19 cellular contexts compared by ENCODE assay signal in genomic region chr11:2548596-2548995, GRCh38.
"Had no signal": no experiment of that assay in that cellular context is flagged by ENCODE, and none has a peak within 500 bp of the region (broad histone marks: within the 10 kb centered on the region; RNA-seq: fewer than 3 reads in every experiment).

No MANE protein-coding gene starts in this region.

- H3K4me1 ChIP-seq: colonic mucosa had no signal

- H3K27me3 ChIP-seq: colonic mucosa, hepatocyte had no signal

- H3K36me3 ChIP-seq: colonic mucosa, thoracic aorta had no signal

- H3K9me3 Mint-ChIP-seq: activated CD4-positive, alpha-beta memory T cell treated with anti-CD3 and anti-CD28 coated beads, Interleukin-2, amount 10 ng/mL, durations not matched to agents 7 days and 5 days; activated naive CD8-positive, alpha-beta T cell treated with anti-CD3 and anti-CD28 coated beads for 36 hours; activated T-cell treated with anti-CD3 and anti-CD28 coated beads, Interleukin-2, amount 50 U/mL, for 24 hours; endodermal cell; stimulated activated naive B cell treated with anti-CD40 and anti-IgM and Interleukin-4, amounts not matched to agents 10 μg/mL and 1 μg/mL and 100 μg/mL, for 72 hours; T-helper 2 cell treated with Interferon-gamma antibody and Interleukin-4, amounts not matched to agents 5 μg/mL and 100 μg/mL, for 36 hours had no signal

- H3K4me1 Mint-ChIP-seq: brain, endodermal cell, neural crest cell had no signal

- H3K36me3 Mint-ChIP-seq: activated naive CD8-positive, alpha-beta T cell treated with anti-CD3 and anti-CD28 coated beads for 36 hours; brain had no signal

- H3K27ac ChIP-seq: colonic mucosa, epithelial cell of prostate, hepatocyte, SK-N-MC, thoracic aorta had no signal

- H3K4me3 ChIP-seq: colonic mucosa, hepatocyte, lung, SK-N-MC, thoracic aorta had no signal

- DNase-seq: activated CD4-positive, alpha-beta memory T cell treated with anti-CD3 and anti-CD28 coated beads, Interleukin-2, amount 10 ng/mL, durations not matched to agents 7 days and 5 days; activated CD4-positive, alpha-beta T cell treated with anti-CD3 and anti-CD28 coated beads for 4 hours; activated naive CD8-positive, alpha-beta T cell treated with anti-CD3 and anti-CD28 coated beads for 36 hours; activated T-cell treated with anti-CD3 and anti-CD28 coated beads, Interleukin-2, amount 50 U/mL, for 24 hours; amygdala; central memory CD4-positive, alpha-beta T cell; colonic mucosa; foreskin fibroblast; midbrain; stimulated activated naive B cell treated with anti-CD40 and anti-IgM and Interleukin-4, amounts not matched to agents 10 μg/mL and 1 μg/mL and 100 μg/mL, for 72 hours had no signal

- H3K27ac Mint-ChIP-seq: activated CD4-positive, alpha-beta memory T cell treated with anti-CD3 and anti-CD28 coated beads, Interleukin-2, amount 10 ng/mL, durations not matched to agents 7 days and 5 days; activated naive CD8-positive, alpha-beta T cell treated with anti-CD3 and anti-CD28 coated beads for 36 hours; activated T-cell treated with anti-CD3 and anti-CD28 coated beads, Interleukin-2, amount 50 U/mL, for 24 hours; brain; endodermal cell; stimulated activated naive B cell treated with anti-CD40 and anti-IgM and Interleukin-4, amounts not matched to agents 10 μg/mL and 1 μg/mL and 100 μg/mL, for 72 hours; T-helper 2 cell treated with Interferon-gamma antibody and Interleukin-4, amounts not matched to agents 5 μg/mL and 100 μg/mL, for 36 hours had no signal

- H3K9me3 ChIP-seq: colonic mucosa, thoracic aorta had no signal

- H3K4me3 Mint-ChIP-seq: activated CD4-positive, alpha-beta memory T cell treated with anti-CD3 and anti-CD28 coated beads, Interleukin-2, amount 10 ng/mL, durations not matched to agents 7 days and 5 days; activated naive CD8-positive, alpha-beta T cell treated with anti-CD3 and anti-CD28 coated beads for 36 hours; activated T-cell treated with anti-CD3 and anti-CD28 coated beads, Interleukin-2, amount 50 U/mL, for 24 hours; brain; endodermal cell; neural crest cell; stimulated activated naive B cell treated with anti-CD40 and anti-IgM and Interleukin-4, amounts not matched to agents 10 μg/mL and 1 μg/mL and 100 μg/mL, for 72 hours; T-helper 2 cell treated with Interferon-gamma antibody and Interleukin-4, amounts not matched to agents 5 μg/mL and 100 μg/mL, for 36 hours had no signal

- H3K27me3 Mint-ChIP-seq: activated CD4-positive, alpha-beta memory T cell treated with anti-CD3 and anti-CD28 coated beads, Interleukin-2, amount 10 ng/mL, durations not matched to agents 7 days and 5 days; activated naive CD8-positive, alpha-beta T cell treated with anti-CD3 and anti-CD28 coated beads for 36 hours; activated T-cell treated with anti-CD3 and anti-CD28 coated beads, Interleukin-2, amount 50 U/mL, for 24 hours had no signal
